In the genomic region with DNA sequence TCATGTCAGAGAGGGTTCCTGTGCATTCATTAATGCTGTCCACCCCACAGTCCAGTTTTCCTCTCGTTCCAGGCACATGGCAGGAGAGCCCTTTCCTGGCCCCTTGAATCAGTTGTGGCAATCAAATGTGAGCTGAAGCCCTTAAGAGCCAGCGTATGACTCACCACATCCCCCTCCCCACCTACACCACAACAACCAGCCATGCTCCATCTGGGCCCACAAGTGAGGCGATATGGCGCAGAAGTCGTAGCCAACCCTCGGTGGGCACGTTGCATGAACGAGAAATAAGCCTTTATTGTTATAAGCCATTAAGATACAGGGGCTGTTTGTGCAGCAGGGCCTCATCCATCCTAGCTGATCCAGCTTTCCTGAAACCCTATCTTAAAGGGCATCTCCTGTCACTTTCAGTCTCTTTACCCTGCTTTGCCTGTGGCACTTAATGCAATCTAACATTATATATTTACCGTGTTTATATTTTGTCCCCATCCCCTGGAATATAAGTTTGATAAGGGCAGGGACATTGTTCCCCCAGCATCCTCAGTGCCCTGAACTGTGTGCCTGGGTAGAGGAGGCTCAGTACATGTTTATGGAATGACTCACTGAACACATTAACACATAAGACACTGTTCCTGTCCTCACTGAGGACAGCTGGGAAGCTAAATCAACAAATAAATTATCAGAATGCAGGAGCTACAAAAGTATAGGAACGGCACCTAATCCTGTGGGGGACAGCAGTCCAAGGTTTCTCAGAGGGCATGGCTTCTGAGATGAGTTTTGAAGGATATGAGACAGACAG, we compare ENCODE assay signal across 37 cellular contexts. TPM values are rescaled to one million over a fixed set of nuclear protein-coding genes. Genes with fewer than 3 reads are reported as not detected.
"Had no signal": no experiment of that assay in that cellular context is flagged by ENCODE, and none has a peak within 500 bp of the region (broad histone marks: within the 10 kb centered on the region; RNA-seq: fewer than 3 reads in every experiment).

No MANE protein-coding gene starts in this region.

- H3K9me3 ChIP-seq: adrenal gland, gastroesophageal sphincter, pancreas, prostate gland, stomach, tibial artery, upper lobe of right lung had no signal

- H3K79me2 ChIP-seq: hepatocyte had no signal

- H3K9me3 Mint-ChIP-seq: activated CD4-positive, alpha-beta memory T cell treated with anti-CD3 and anti-CD28 coated beads for 36 hours; activated CD4-positive, alpha-beta T cell treated with anti-CD3 and anti-CD28 coated beads, Interleukin-2, amount 10 ng/mL, durations not matched to agents 24 days and 14 days; activated naive CD4-positive, alpha-beta T cell treated with anti-CD3 and anti-CD28 coated beads for 36 hours; activated naive CD8-positive, alpha-beta T cell treated with anti-CD3 and anti-CD28 coated beads for 36 hours; mesothelial cell of epicardium; T-helper 1 cell treated with Interleukin-12 subunit alpha and Interleukin-12 subunit beta and Interleukin-4 antibody, amounts not matched to agents 30 μg/mL and 1 μg/mL, for 36 hours had no signal

- FAIRE-seq: keratinocyte, pancreas had no signal

- H3K27me3 Mint-ChIP-seq: activated CD4-positive, alpha-beta T cell treated with anti-CD3 and anti-CD28 coated beads, Interleukin-2, amount 10 ng/mL, durations not matched to agents 24 days and 14 days had no signal

- H3K4me1 ChIP-seq: adrenal gland, pancreas, prostate gland, stomach, upper lobe of right lung had no signal

- ATAC-seq: effector memory CD8-positive, alpha-beta T cell; gastroesophageal sphincter; left cardiac atrium; left ventricle myocardium superior; pancreas; stimulated activated naive B cell treated with anti-CD40 and anti-IgM and Interleukin-4, amounts not matched to agents 10 μg/mL and 1 μg/mL and 100 μg/mL, for 72 hours; upper lobe of right lung had no signal

- H3K4me3 ChIP-seq: adrenal gland, coronary artery, gastroesophageal sphincter, hepatocyte, pancreas, prostate gland, smooth muscle cell, stomach, tibial artery, upper lobe of right lung had no signal

- H3K4me3 Mint-ChIP-seq: activated CD4-positive, alpha-beta memory T cell treated with anti-CD3 and anti-CD28 coated beads for 36 hours; activated CD4-positive, alpha-beta T cell treated with anti-CD3 and anti-CD28 coated beads, Interleukin-2, amount 10 ng/mL, durations not matched to agents 24 days and 14 days; activated naive CD4-positive, alpha-beta T cell treated with anti-CD3 and anti-CD28 coated beads for 36 hours; activated naive CD8-positive, alpha-beta T cell treated with anti-CD3 and anti-CD28 coated beads for 36 hours; activated T-helper 1 cell treated with anti-CD3 and anti-CD28 coated beads, Interleukin-12 subunit alpha, Interleukin-12 subunit beta, Interleukin-2, Interleukin-4 antibody, amounts not matched to agents 30 ng/mL and 10 ng/mL and 1 ng/mL, durations not matched to agents 14 hours and 24 hours and 36 hours; effector memory CD8-positive, alpha-beta T cell; mesothelial cell of epicardium; naive B cell; stimulated activated naive B cell treated with anti-CD40 and anti-IgM and Interleukin-4, amounts not matched to agents 10 μg/mL and 1 μg/mL and 100 μg/mL, for 72 hours; T-helper 1 cell treated with Interleukin-12 subunit alpha and Interleukin-12 subunit beta and Interleukin-4 antibody, amounts not matched to agents 30 μg/mL and 1 μg/mL, for 36 hours had no signal

- H3K27ac Mint-ChIP-seq: activated CD4-positive, alpha-beta memory T cell treated with anti-CD3 and anti-CD28 coated beads for 36 hours; activated CD4-positive, alpha-beta T cell treated with anti-CD3 and anti-CD28 coated beads, Interleukin-2, amount 10 ng/mL, durations not matched to agents 24 days and 14 days; activated naive CD4-positive, alpha-beta T cell treated with anti-CD3 and anti-CD28 coated beads for 36 hours; activated naive CD8-positive, alpha-beta T cell treated with anti-CD3 and anti-CD28 coated beads for 36 hours; activated T-helper 1 cell treated with anti-CD3 and anti-CD28 coated beads, Interleukin-12 subunit alpha, Interleukin-12 subunit beta, Interleukin-2, Interleukin-4 antibody, amounts not matched to agents 30 ng/mL and 10 ng/mL and 1 ng/mL, durations not matched to agents 14 hours and 24 hours and 36 hours; effector memory CD8-positive, alpha-beta T cell; mesothelial cell of epicardium; naive B cell; stimulated activated naive B cell treated with anti-CD40 and anti-IgM and Interleukin-4, amounts not matched to agents 10 μg/mL and 1 μg/mL and 100 μg/mL, for 72 hours; T-helper 1 cell treated with Interleukin-12 subunit alpha and Interleukin-12 subunit beta and Interleukin-4 antibody, amounts not matched to agents 30 μg/mL and 1 μg/mL, for 36 hours had no signal

- H2AFZ ChIP-seq: hepatocyte had no signal

- H3K4me2 ChIP-seq: hepatocyte, smooth muscle cell had no signal

- H3K27ac ChIP-seq: adrenal gland, brain microvascular endothelial cell, coronary artery, hepatocyte, pancreas, prostate gland, stomach, upper lobe of right lung had no signal

- H3K36me3 ChIP-seq: adrenal gland, brain microvascular endothelial cell, gastroesophageal sphincter, pancreas, prostate gland, stomach, tibial artery, upper lobe of right lung had no signal

- H3K4me1 Mint-ChIP-seq: activated CD4-positive, alpha-beta T cell treated with anti-CD3 and anti-CD28 coated beads, Interleukin-2, amount 10 ng/mL, durations not matched to agents 24 days and 14 days; activated naive CD8-positive, alpha-beta T cell treated with anti-CD3 and anti-CD28 coated beads for 36 hours; mesothelial cell of epicardium had no signal

- H3K27me3 ChIP-seq: adrenal gland, brain microvascular endothelial cell, gastroesophageal sphincter, hepatocyte, pancreas, stomach, tibial artery, upper lobe of right lung had no signal

- DNase-seq: activated CD4-positive, alpha-beta memory T cell treated with anti-CD3 and anti-CD28 coated beads for 36 hours; activated CD4-positive, alpha-beta T cell treated with anti-CD3 and anti-CD28 coated beads, Interleukin-2, amount 10 ng/mL, durations not matched to agents 24 days and 14 days; activated CD4-positive, CD25-positive, alpha-beta regulatory T cell treated with anti-CD3 and anti-CD28 coated beads, Interleukin-2, amount 50 U/mL, for 72 hours; activated CD8-positive, alpha-beta memory T cell treated with anti-CD3 and anti-CD28 coated beads, Interleukin-2, amount 50 U/mL, for 4 hours; activated effector memory CD4-positive, alpha-beta T cell treated with anti-CD3 and anti-CD28 coated beads, Interleukin-2, amount 50 U/mL, for 16 hours; activated naive CD4-positive, alpha-beta T cell treated with anti-CD3 and anti-CD28 coated beads for 36 hours; activated naive CD8-positive, alpha-beta T cell treated with anti-CD3 and anti-CD28 coated beads for 36 hours; activated T-cell treated with anti-CD3 and anti-CD28 coated beads, Interleukin-2, amount 50 U/mL, for 1 hour; adrenal gland; aorta; brain microvascular endothelial cell; dorsolateral prefrontal cortex; effector memory CD8-positive, alpha-beta T cell; erythroblast; left cardiac atrium; left ventricle myocardium superior; naive B cell; nucleus accumbens; pancreas; retina; stimulated activated CD4-positive, alpha-beta T cell treated with anti-CD3 and anti-CD28 coated beads, Interleukin-1b, Interleukin-23, amount 100 ng/mL, for 48 hours; stimulated activated naive B cell treated with anti-CD40 and anti-IgM and Interleukin-4, amounts not matched to agents 10 μg/mL and 1 μg/mL and 100 μg/mL, for 72 hours; stomach; T-helper 9 cell; tibial artery; upper lobe of right lung had no signal

- H3K36me3 Mint-ChIP-seq: activated CD4-positive, alpha-beta memory T cell treated with anti-CD3 and anti-CD28 coated beads for 36 hours; activated naive CD8-positive, alpha-beta T cell treated with anti-CD3 and anti-CD28 coated beads for 36 hours; mesothelial cell of epicardium; naive B cell had no signal

RNA-seq across cellular contexts. Expression of a gene that starts 28.0 kb away (rescaled TPM):
- total RNA-seq: activated CD4-positive, alpha-beta memory T cell treated with anti-CD3 and anti-CD28 coated beads for 36 hours; activated CD4-positive, alpha-beta T cell treated with anti-CD3 and anti-CD28 coated beads, Interleukin-2, amount 10 ng/mL, durations not matched to agents 24 days and 14 days; activated CD8-positive, alpha-beta memory T cell treated with anti-CD3 and anti-CD28 coated beads for 36 hours; activated naive CD4-positive, alpha-beta T cell treated with anti-CD3 and anti-CD28 coated beads for 36 hours; activated naive CD8-positive, alpha-beta T cell treated with anti-CD3 and anti-CD28 coated beads for 36 hours; activated T-helper 1 cell treated with anti-CD3 and anti-CD28 coated beads, Interleukin-12 subunit alpha, Interleukin-12 subunit beta, Interleukin-2, Interleukin-4 antibody, amounts not matched to agents 30 ng/mL and 10 ng/mL and 1 ng/mL, durations not matched to agents 14 hours and 24 hours and 36 hours; lung microvascular endothelial cell had no signal
